In the genomic region with DNA sequence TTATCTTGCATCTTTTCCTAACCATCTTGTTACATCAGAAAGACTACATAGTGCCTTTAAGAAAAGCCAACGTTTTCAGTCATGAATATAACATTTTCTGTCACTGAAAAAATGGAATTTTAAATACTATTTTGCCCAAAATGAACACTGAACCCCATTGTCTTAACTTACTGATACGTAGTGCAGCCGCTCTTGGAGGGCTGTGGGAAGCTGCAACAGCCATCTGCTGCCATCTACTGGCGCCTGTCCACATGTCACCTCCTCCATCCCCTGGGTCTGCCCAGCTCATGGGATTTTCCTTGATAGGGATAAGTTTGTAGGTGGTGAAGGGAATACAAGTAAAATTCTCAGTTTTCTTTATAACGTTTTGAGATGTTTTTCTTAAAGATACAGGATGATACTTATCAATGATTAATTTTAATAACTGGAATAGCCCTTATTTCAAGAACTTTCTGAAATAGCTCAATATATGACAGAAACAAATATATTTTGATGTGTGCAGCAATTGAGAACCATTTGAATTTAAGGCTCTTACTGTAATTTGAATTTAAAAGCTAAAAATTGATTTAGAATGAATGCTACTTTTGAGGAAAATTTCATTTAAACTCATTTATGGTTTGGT, we compare ENCODE assay signal across 8 cellular contexts.
DNase-seq lines count a peak whose midpoint lies in the region; TF ChIP-seq lines count a peak whose summit lies in the region.

No MANE protein-coding gene starts in this region.

- no peak overlapping the region for H3K4me3 Mint-ChIP-seq in activated T-helper 1 cell treated with anti-CD3 and anti-CD28 coated beads, Interleukin-12 subunit alpha, Interleukin-12 subunit beta, Interleukin-2, Interleukin-4 antibody, amounts not matched to agents 30 ng/mL and 10 ng/mL and 1 ng/mL, durations not matched to agents 14 hours and 24 hours and 36 hours

- intact Hi-C loops in activated T-helper 1 cell treated with anti-CD3 and anti-CD28 coated beads, Interleukin-12 subunit alpha, Interleukin-12 subunit beta, Interleukin-2, Interleukin-4 antibody, amounts not matched to agents 30 ng/mL and 10 ng/mL and 1 ng/mL, durations not matched to agents 14 hours and 24 hours and 36 hours (cut with micrococcal nuclease) = loop anchor here (1.0 to 2.0 kb wide), 8 partner anchors 80 to 859 kb away; partner anchors contain the start of gene PCCA
- intact Hi-C loops in thyroid gland (cut with DNase I) = loop anchor here (2.0 to 5.0 kb wide), 2 partner anchors 598 to 858 kb away; no protein-coding TSS in a partner anchor

- no peak overlapping the region for H3K4me3 ChIP-seq in LNCaP clone FGC (ENCODE audit: low read depth, low read length)
- no peak overlapping the region for H3K4me3 ChIP-seq in fibroblast of the aortic adventitia (ENCODE audit: low read depth, low read length)
- H3K4me3 ChIP-seq in thyroid gland (replicated peaks in 1 of 3) = no peak overlapping the region

- no peak overlapping the region for H3K27ac Mint-ChIP-seq in activated T-helper 1 cell treated with anti-CD3 and anti-CD28 coated beads, Interleukin-12 subunit alpha, Interleukin-12 subunit beta, Interleukin-2, Interleukin-4 antibody, amounts not matched to agents 30 ng/mL and 10 ng/mL and 1 ng/mL, durations not matched to agents 14 hours and 24 hours and 36 hours

- H3K36me3 ChIP-seq in thyroid gland = peaks cover 0 to 6% of the 10 kb centered on the region in 2 donors

- WGBS in thyroid gland, 2 donors = 0 to 5% methylated on average over 5 of the region's 5 CpGs

- H3K4me1 Mint-ChIP-seq in activated T-helper 1 cell treated with anti-CD3 and anti-CD28 coated beads, Interleukin-12 subunit alpha, Interleukin-12 subunit beta, Interleukin-2, Interleukin-4 antibody, amounts not matched to agents 30 ng/mL and 10 ng/mL and 1 ng/mL, durations not matched to agents 14 hours and 24 hours and 36 hours (ENCODE audit: low read depth) = peaks cover 54% of the 10 kb centered on the region

- H3K27me3 Mint-ChIP-seq in activated T-helper 1 cell treated with anti-CD3 and anti-CD28 coated beads, Interleukin-12 subunit alpha, Interleukin-12 subunit beta, Interleukin-2, Interleukin-4 antibody, amounts not matched to agents 30 ng/mL and 10 ng/mL and 1 ng/mL, durations not matched to agents 14 hours and 24 hours and 36 hours (ENCODE audit: insufficient read depth) = peaks cover 7% of the 10 kb centered on the region

- H3K36me3 Mint-ChIP-seq in activated T-helper 1 cell treated with anti-CD3 and anti-CD28 coated beads, Interleukin-12 subunit alpha, Interleukin-12 subunit beta, Interleukin-2, Interleukin-4 antibody, amounts not matched to agents 30 ng/mL and 10 ng/mL and 1 ng/mL, durations not matched to agents 14 hours and 24 hours and 36 hours (ENCODE audit: low read depth) = peaks cover 4% of the 10 kb centered on the region

- H3K27me3 ChIP-seq in thyroid gland = no peaks in the 10 kb centered on the region

- H3K9me3 ChIP-seq in thyroid gland = no peaks in the 10 kb centered on the region

- no peak overlapping the region for H3K27ac ChIP-seq in thyroid gland

- no peaks in the 10 kb centered on the region for H3K9me3 Mint-ChIP-seq in activated T-helper 1 cell treated with anti-CD3 and anti-CD28 coated beads, Interleukin-12 subunit alpha, Interleukin-12 subunit beta, Interleukin-2, Interleukin-4 antibody, amounts not matched to agents 30 ng/mL and 10 ng/mL and 1 ng/mL, durations not matched to agents 14 hours and 24 hours and 36 hours

- no peak for TF ChIP-seq POLR2A in thyroid gland (IDR thresholded peaks at IDR 0.05)

- TF ChIP-seq CTCF in LNCaP clone FGC (IDR thresholded peaks at IDR 0.05; ENCODE audit: control insufficient read depth, extremely low read depth, insufficient read depth) (peak; percentile 88), fibroblast of the aortic adventitia (IDR thresholded peaks at IDR 0.05; ENCODE audit: insufficient read depth, low read length) (peak; percentile 97), thyroid gland (IDR thresholded peaks at IDR 0.05) (peak; percentile 56 to 92 (median 84))

- DNase-seq in ELR (ENCODE audit: low read depth) = peak; percentile 77
- peak; percentile 51 for DNase-seq in H4 (ENCODE audit: low spot score)
- DNase-seq in LNCaP clone FGC (ENCODE audit: low read depth) = no peak
- DNase-seq in RPMI7951 (ENCODE audit: low read depth) = peak; percentile 60
- DNase-seq in activated T-helper 1 cell treated with anti-CD3 and anti-CD28 coated beads, Interleukin-12 subunit alpha, Interleukin-12 subunit beta, Interleukin-2, Interleukin-4 antibody, amounts not matched to agents 30 ng/mL and 10 ng/mL and 1 ng/mL, durations not matched to agents 14 hours and 24 hours and 36 hours (ENCODE audit: low spot score) = peak; percentile 52
- DNase-seq in fibroblast of the aortic adventitia (ENCODE audit: low read depth) = peak; percentile 79
- DNase-seq in occipital lobe (lab: John Stamatoyannopoulos, UW) = peak; percentile 69
- DNase-seq in thyroid gland = peak; percentile 77 to 84

- H3K4me1 ChIP-seq in thyroid gland = no peaks in the 10 kb centered on the region
